Comparison of ENCODE assay signal across 29 cellular contexts in genomic region chr10:71646051-71646450, GRCh38.
"Had no signal": no experiment of that assay in that cellular context is flagged by ENCODE, and none has a peak within 500 bp of the region (broad histone marks: within the 10 kb centered on the region; RNA-seq: fewer than 3 reads in every experiment).

No MANE protein-coding gene starts in this region.

- H3K36me3 ChIP-seq: left ventricle myocardium inferior, neural progenitor cell, pancreas, prostate gland, spleen, tibial nerve, uterus had no signal

- H3K36me3 Mint-ChIP-seq: mesothelial cell of epicardium; naive B cell; natural killer cell; neural progenitor cell; stimulated activated memory B cell treated with anti-CD40 and anti-IgM and Interleukin-4, amounts not matched to agents 10 μg/mL and 1 μg/mL and 100 μg/mL, for 72 hours; type B pancreatic cell had no signal

- H3K4me1 ChIP-seq: pancreas, prostate gland, uterus had no signal

- H3K27ac Mint-ChIP-seq: mesothelial cell of epicardium, natural killer cell, nephron progenitor cell, type B pancreatic cell had no signal

- H3K4me3 Mint-ChIP-seq: mesothelial cell of epicardium; naive B cell; natural killer cell; nephron progenitor cell; neural progenitor cell; stimulated activated memory B cell treated with anti-CD40 and anti-IgM and Interleukin-4, amounts not matched to agents 10 μg/mL and 1 μg/mL and 100 μg/mL, for 72 hours; stimulated activated naive CD8-positive, alpha-beta T cell treated with anti-CD3 and anti-CD28 coated beads, Interleukin-15, amount 100 ng/mL, for 72 hours; type B pancreatic cell had no signal

- H3K4me3 ChIP-seq: left ventricle myocardium inferior, lung, neural progenitor cell, pancreas, prostate gland, spleen, tibial nerve, uterus had no signal

- H3K27me3 ChIP-seq: neural progenitor cell, pancreas, tibial nerve, uterus had no signal

- DNase-seq: hypothalamus; islet precursor cell; left ventricle myocardium inferior; mesendoderm; naive B cell; natural killer cell; nephron progenitor cell; pancreas; posterior cingulate gyrus; retina; right cardiac atrium; small intestine; spleen; stimulated activated CD4-positive, alpha-beta T cell treated with anti-CD3 and anti-CD28 coated beads, Interleukin-1b, Interleukin-23, amount 100 ng/mL, for 48 hours; stimulated activated CD4-positive, alpha-beta T cell treated with anti-CD3 and anti-CD28 coated beads, Interleukin-2, amount 100 ng/mL, for 48 hours; stimulated activated CD4-positive, alpha-beta T cell treated with anti-CD3 and anti-CD28 coated beads, Interleukin-4, amount 100 ng/mL, for 4 hours; stimulated activated CD8-positive, alpha-beta memory T cell treated with anti-CD3 and anti-CD28 coated beads, Interleukin-4, amount 100 ng/mL, for 48 hours; stimulated activated naive CD4-positive, alpha-beta T cell treated with Interleukin-2 at 50 U/mL for 16 hours; stimulated activated naive CD8-positive, alpha-beta T cell treated with anti-CD3 and anti-CD28 coated beads, Interleukin-15, amount 100 ng/mL, for 72 hours; substantia nigra; uterus had no signal

- H3K4me2 ChIP-seq: neural progenitor cell had no signal

- H3K4me1 Mint-ChIP-seq: natural killer cell had no signal

- H2AFZ ChIP-seq: neural progenitor cell had no signal

- H3K9me3 Mint-ChIP-seq: mesothelial cell of epicardium; naive B cell; natural killer cell; nephron progenitor cell; neural progenitor cell; stimulated activated memory B cell treated with anti-CD40 and anti-IgM and Interleukin-4, amounts not matched to agents 10 μg/mL and 1 μg/mL and 100 μg/mL, for 72 hours; stimulated activated naive CD8-positive, alpha-beta T cell treated with anti-CD3 and anti-CD28 coated beads, Interleukin-15, amount 100 ng/mL, for 72 hours; type B pancreatic cell had no signal

- H3K9me3 ChIP-seq: left ventricle myocardium inferior, pancreas, prostate gland, spleen, tibial nerve, uterus had no signal

- H3K27me3 Mint-ChIP-seq: stimulated activated memory B cell treated with anti-CD40 and anti-IgM and Interleukin-4, amounts not matched to agents 10 μg/mL and 1 μg/mL and 100 μg/mL, for 72 hours; stimulated activated naive CD8-positive, alpha-beta T cell treated with anti-CD3 and anti-CD28 coated beads, Interleukin-15, amount 100 ng/mL, for 72 hours; type B pancreatic cell had no signal

- H3K27ac ChIP-seq: left ventricle myocardium inferior, neural progenitor cell, pancreas, prostate gland, spleen, tibial nerve, uterus had no signal

- ATAC-seq: natural killer cell; pancreas; right cardiac atrium; sciatic nerve; stimulated activated memory B cell treated with anti-CD40 and anti-IgM and Interleukin-4, amounts not matched to agents 10 μg/mL and 1 μg/mL and 100 μg/mL, for 72 hours; stimulated activated naive CD8-positive, alpha-beta T cell treated with anti-CD3 and anti-CD28 coated beads, Interleukin-15, amount 100 ng/mL, for 72 hours had no signal
